In the genomic region with DNA sequence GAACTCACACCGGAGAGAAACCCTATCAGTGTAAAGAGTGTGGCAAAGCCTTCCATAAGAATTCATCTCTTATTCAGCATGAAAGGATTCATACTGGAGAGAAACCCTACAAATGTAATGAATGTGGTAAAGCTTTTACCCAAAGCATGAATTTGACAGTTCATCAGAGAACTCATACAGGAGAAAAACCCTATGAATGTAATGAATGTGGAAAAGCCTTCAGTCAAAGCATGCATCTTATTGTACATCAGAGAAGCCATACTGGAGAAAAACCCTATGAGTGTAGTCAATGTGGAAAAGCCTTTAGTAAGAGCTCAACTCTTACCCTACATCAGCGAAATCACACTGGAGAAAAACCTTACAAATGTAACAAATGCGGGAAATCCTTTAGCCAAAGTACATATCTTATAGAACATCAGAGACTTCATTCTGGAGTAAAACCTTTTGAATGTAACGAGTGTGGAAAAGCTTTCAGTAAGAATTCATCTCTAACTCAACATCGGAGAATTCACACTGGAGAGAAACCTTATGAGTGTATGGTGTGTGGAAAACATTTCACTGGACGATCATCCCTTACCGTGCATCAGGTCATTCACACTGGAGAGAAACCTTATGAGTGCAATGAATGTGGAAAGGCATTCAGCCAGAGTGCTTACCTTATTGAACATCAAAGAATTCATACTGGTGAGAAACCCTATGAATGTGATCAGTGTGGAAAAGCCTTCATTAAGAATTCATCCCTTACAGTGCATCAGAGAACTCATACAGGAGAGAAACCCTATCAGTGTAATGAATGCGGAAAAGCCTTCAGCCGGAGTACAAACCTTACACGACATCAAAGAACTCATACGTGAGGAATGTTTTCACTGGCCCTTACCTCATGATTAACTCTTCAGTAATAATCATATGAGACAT, we compare ENCODE assay signal across 14 cellular contexts. TPM values are rescaled to one million over a fixed set of nuclear protein-coding genes. Genes with fewer than 3 reads are reported as not detected.
"Had no signal": no experiment of that assay in that cellular context is flagged by ENCODE, and none has a peak within 500 bp of the region (broad histone marks: within the 10 kb centered on the region; RNA-seq: fewer than 3 reads in every experiment).

No MANE protein-coding gene starts in this region.

- H3K27ac Mint-ChIP-seq: activated CD8-positive, alpha-beta T cell treated with anti-CD3 and anti-CD28 coated beads for 36 hours; activated naive CD8-positive, alpha-beta T cell treated with anti-CD3 and anti-CD28 coated beads, Interleukin-2, amount 10 ng/mL, durations not matched to agents 7 days and 5 days; naive thymus-derived CD4-positive, alpha-beta T cell; stimulated activated memory B cell treated with anti-CD40 and anti-IgM and Interleukin-4, amounts not matched to agents 10 μg/mL and 1 μg/mL and 100 μg/mL, for 72 hours; WTC11 had no signal

- H3K4me3 ChIP-seq: pancreas, tibial nerve, uterus had no signal

- H3K36me3 ChIP-seq: uterus had no signal

- H3K27me3 ChIP-seq: pancreas, tibial nerve, uterus had no signal

- H3K4me3 Mint-ChIP-seq: activated CD8-positive, alpha-beta T cell treated with anti-CD3 and anti-CD28 coated beads for 36 hours; activated naive CD8-positive, alpha-beta T cell treated with anti-CD3 and anti-CD28 coated beads, Interleukin-2, amount 10 ng/mL, durations not matched to agents 7 days and 5 days; stimulated activated memory B cell treated with anti-CD40 and anti-IgM and Interleukin-4, amounts not matched to agents 10 μg/mL and 1 μg/mL and 100 μg/mL, for 72 hours; WTC11 had no signal

- H3K4me1 Mint-ChIP-seq: activated naive CD8-positive, alpha-beta T cell treated with anti-CD3 and anti-CD28 coated beads, Interleukin-2, amount 10 ng/mL, durations not matched to agents 7 days and 5 days; stimulated activated memory B cell treated with anti-CD40 and anti-IgM and Interleukin-4, amounts not matched to agents 10 μg/mL and 1 μg/mL and 100 μg/mL, for 72 hours; WTC11 had no signal

- H3K27ac ChIP-seq: pancreas, tibial nerve, uterus had no signal

- H3K4me1 ChIP-seq: pancreas, tibial nerve, uterus had no signal

- DNase-seq: activated CD4-positive, alpha-beta T cell treated with anti-CD3 and anti-CD28 coated beads for 48 hours; activated CD8-positive, alpha-beta memory T cell treated with anti-CD3 and anti-CD28 coated beads, Interleukin-2, amount 50 U/mL, for 48 hours; activated CD8-positive, alpha-beta T cell treated with anti-CD3 and anti-CD28 coated beads for 36 hours; activated gamma-delta T cell treated with Interleukin-2 at 50 U/mL for 16 hours; activated naive CD8-positive, alpha-beta T cell treated with anti-CD3 and anti-CD28 coated beads, Interleukin-2, amount 10 ng/mL, durations not matched to agents 7 days and 5 days; aorta; naive thymus-derived CD4-positive, alpha-beta T cell; pancreas; stimulated activated CD4-positive, alpha-beta T cell treated with anti-CD3 and anti-CD28 coated beads, Interleukin-2, amount 100 ng/mL, for 48 hours; T-helper 2 cell; uterus had no signal

- ATAC-seq: activated CD8-positive, alpha-beta T cell treated with anti-CD3 and anti-CD28 coated beads for 36 hours; naive thymus-derived CD4-positive, alpha-beta T cell; pancreas; stimulated activated memory B cell treated with anti-CD40 and anti-IgM and Interleukin-4, amounts not matched to agents 10 μg/mL and 1 μg/mL and 100 μg/mL, for 72 hours; WTC11 had no signal

- H3K27me3 Mint-ChIP-seq: activated CD8-positive, alpha-beta T cell treated with anti-CD3 and anti-CD28 coated beads for 36 hours; activated naive CD8-positive, alpha-beta T cell treated with anti-CD3 and anti-CD28 coated beads, Interleukin-2, amount 10 ng/mL, durations not matched to agents 7 days and 5 days; naive thymus-derived CD4-positive, alpha-beta T cell; stimulated activated memory B cell treated with anti-CD40 and anti-IgM and Interleukin-4, amounts not matched to agents 10 μg/mL and 1 μg/mL and 100 μg/mL, for 72 hours had no signal

RNA-seq across cellular contexts. Expression of gene ZNF454, which starts 8.9 kb away (rescaled TPM):
- total RNA-seq: activated CD8-positive, alpha-beta T cell treated with anti-CD3 and anti-CD28 coated beads for 36 hours; activated naive CD8-positive, alpha-beta T cell treated with anti-CD3 and anti-CD28 coated beads, Interleukin-2, amount 10 ng/mL, durations not matched to agents 7 days and 5 days had no signal
- polyA plus RNA-seq: naive thymus-derived CD4-positive, alpha-beta T cell had no signal
